In genomic region chr2:69644506-69644979, GRCh38 we compare ENCODE assay signal across 8 cellular contexts. TPM values are rescaled to one million over a fixed set of nuclear protein-coding genes. Genes with fewer than 3 reads are reported as not detected.
DNase-seq lines count a peak whose midpoint lies in the region; ATAC-seq and TF ChIP-seq lines count a peak whose summit lies in the region.

No MANE protein-coding gene starts in this region.

- H3K36me3 Mint-ChIP-seq in CD14-positive monocyte: peaks cover 11% of the 10 kb centered on the region in 2 donors
- H3K36me3 Mint-ChIP-seq in naive thymus-derived CD4-positive, alpha-beta T cell: peaks cover 6 to 28% (median 22%) of the 10 kb centered on the region in 5 donors

- POLR2A ChIA-PET in naive thymus-derived CD4-positive, alpha-beta T cell (lab: Charles Lee): interaction anchor here (0.6 to 16.9 kb wide), 38 partner anchors 8 to 613 kb away, joined by 3 to 334 read pairs (median 6); partner anchors contain the start of genes ANXA4, GMCL1, MXD1 and NFU1

- H3K27me3 Mint-ChIP-seq in CD14-positive monocyte (ENCODE audit: low read depth in 3 of 3): peaks cover 0 to 2% (median 0%) of the 10 kb centered on the region in 3 donors
- no peaks in the 10 kb centered on the region for H3K27me3 Mint-ChIP-seq in naive thymus-derived CD4-positive, alpha-beta T cell

- H3K4me2 ChIP-seq in Loucy (ENCODE audit: low read depth, low read length, poor library complexity, severe bottlenecking): peak overlapping the region; percentile 87

- peak overlapping the region; percentile 98 for H3K27ac ChIP-seq in duodenal mucosa (ENCODE audit: low read depth, low read length)
- peak overlapping the region; percentile 86 for H3K27ac ChIP-seq in naive thymus-derived CD4-positive, alpha-beta T cell (ENCODE audit: low read depth, low read length)

- H3K9ac ChIP-seq in Loucy (ENCODE audit: low read depth, low read length, poor library complexity, severe bottlenecking): peak overlapping the region; percentile 94
- H3K9ac ChIP-seq in duodenal mucosa (ENCODE audit: low read depth in 1 of 2, low read length in 2 of 2): peak overlapping the region; percentile 89 to 95

- H3K4me3 ChIP-seq in Loucy (ENCODE audit: low read length, poor library complexity, severe bottlenecking) (peak overlapping the region; percentile 81), duodenal mucosa (ENCODE audit: low read depth in 1 of 2, low read length in 2 of 2) (peak overlapping the region; percentile 84 to 98)
- peak overlapping the region; percentile 80 for H3K4me3 ChIP-seq in naive thymus-derived CD4-positive, alpha-beta T cell (ENCODE audit: low read length)

- H3K36me3 ChIP-seq in Loucy (ENCODE audit: insufficient read depth, low read length) (no peaks in the 10 kb centered on the region), duodenal mucosa (ENCODE audit: control insufficient read depth in 1 of 2, insufficient read depth in 2 of 2, low read length in 2 of 2) (no peaks in the 10 kb centered on the region)
- H3K36me3 ChIP-seq in naive thymus-derived CD4-positive, alpha-beta T cell (ENCODE audit: control insufficient read depth in 2 of 3, insufficient read depth in 3 of 3, low read length in 3 of 3): peaks cover 0 to 18% (median 0%) of the 10 kb centered on the region in 3 experiments

- peak overlapping the region; percentile 91 for H2AFZ ChIP-seq in Loucy (ENCODE audit: low read length)

- no peak for TF ChIP-seq CTCF in CD14-positive monocyte (IDR thresholded peaks at IDR 0.05)
- TF ChIP-seq CTCF in Loucy (conservative IDR thresholded peaks at IDR 0.05; ENCODE audit: low read length): no peak

- H3K9me2 ChIP-seq in Loucy (replicated peaks; ENCODE audit: low read depth, low read length): no peaks in the 10 kb centered on the region

- H3K27me3 ChIP-seq in Loucy (ENCODE audit: insufficient read depth, low read length, poor library complexity, severe bottlenecking): no peaks in the 10 kb centered on the region
- H3K27me3 ChIP-seq in duodenal mucosa (ENCODE audit: control insufficient read depth in 1 of 2, insufficient read depth in 2 of 2, low read length in 2 of 2): no peaks in the 10 kb centered on the region
- no peaks in the 10 kb centered on the region for H3K27me3 ChIP-seq in naive thymus-derived CD4-positive, alpha-beta T cell (ENCODE audit: control insufficient read depth in 2 of 2, insufficient read depth in 2 of 2, low read length in 2 of 2)

- no peak for ATAC-seq in naive thymus-derived CD4-positive, alpha-beta T cell
- no peak for ATAC-seq in GM18498 (IDR thresholded peaks at IDR 0.05; ENCODE audit: unreplicated experiment)
- ATAC-seq in HG02852 (IDR thresholded peaks at IDR 0.05; ENCODE audit: unreplicated experiment): no peak

- peaks cover 65% of the 10 kb centered on the region for H3K4me1 Mint-ChIP-seq in CD14-positive monocyte
- H3K4me1 Mint-ChIP-seq in naive thymus-derived CD4-positive, alpha-beta T cell: peaks cover 46 to 66% (median 56%) of the 10 kb centered on the region in 7 donors

- H3K4me3 Mint-ChIP-seq in CD14-positive monocyte: peak overlapping the region; percentile 94 to 95
- peak overlapping the region; percentile 89 to 98 (median 96) for H3K4me3 Mint-ChIP-seq in naive thymus-derived CD4-positive, alpha-beta T cell

- peaks cover 39% of the 10 kb centered on the region for H3K79me2 ChIP-seq in Loucy (ENCODE audit: insufficient read depth, low read length)

- H3K9me3 ChIP-seq in Loucy (ENCODE audit: insufficient read depth, low read depth, low read length) (no peaks in the 10 kb centered on the region), duodenal mucosa (ENCODE audit: control insufficient read depth in 1 of 2, low read length in 2 of 2) (no peaks in the 10 kb centered on the region)
- H3K9me3 ChIP-seq in naive thymus-derived CD4-positive, alpha-beta T cell (ENCODE audit: control insufficient read depth in 2 of 3, low read length in 3 of 3): no peaks in the 10 kb centered on the region

- intact Hi-C loops in CD14-positive monocyte (cut with micrococcal nuclease): loop anchor here (5.0 to 10.0 kb wide), 2 partner anchors 50 to 82 kb away; no protein-coding TSS in a partner anchor
- intact Hi-C loops in naive thymus-derived CD4-positive, alpha-beta T cell (cut with micrococcal nuclease): loop anchor here (1.0 to 10.0 kb wide), 15 partner anchors 16 to 1423 kb away; partner anchors contain the start of genes GMCL1 (in 2 of the 2), APLF (in 1 of the 2), FBXO48 (in 1 of the 2) and NAGK (in 1 of the 2)

- CTCF ChIA-PET in naive thymus-derived CD4-positive, alpha-beta T cell (lab: Charles Lee): interaction anchor here (0.7 to 4.8 kb wide), 18 partner anchors 15 to 80 kb away, joined by 3 to 58 read pairs (median 7); no protein-coding TSS in a partner anchor

- peaks cover 66% of the 10 kb centered on the region for H3K4me1 ChIP-seq in Loucy (ENCODE audit: insufficient read depth, low read length, poor library complexity, severe bottlenecking)
- peaks cover 42 to 49% of the 10 kb centered on the region in 2 donors for H3K4me1 ChIP-seq in duodenal mucosa (ENCODE audit: control insufficient read depth in 1 of 2, insufficient read depth in 2 of 2, low read length in 2 of 2)
- H3K4me1 ChIP-seq in naive thymus-derived CD4-positive, alpha-beta T cell (ENCODE audit: control insufficient read depth in 2 of 2, insufficient read depth in 2 of 2, low read length in 2 of 2): peaks cover 41 to 49% of the 10 kb centered on the region in 2 donors

- H3K27ac Mint-ChIP-seq in CD14-positive monocyte: peak overlapping the region; percentile 93 to 99 (median 98)
- peak overlapping the region; percentile 91 to 99 (median 95) for H3K27ac Mint-ChIP-seq in naive thymus-derived CD4-positive, alpha-beta T cell

- no peaks in the 10 kb centered on the region for H3K9me3 Mint-ChIP-seq in CD14-positive monocyte
- peaks cover 0 to 2% (median 0%) of the 10 kb centered on the region in 11 donors for H3K9me3 Mint-ChIP-seq in naive thymus-derived CD4-positive, alpha-beta T cell

- peaks cover 31% of the 10 kb centered on the region for H4K20me1 ChIP-seq in Loucy (ENCODE audit: insufficient read depth, low read length, poor library complexity, severe bottlenecking)

- H3F3A ChIP-seq in Loucy (ENCODE audit: low read depth): peaks cover 35% of the 10 kb centered on the region

- DNase-seq in CD14-positive monocyte (ENCODE audit: low spot score): no peak
- no peak for DNase-seq in naive thymus-derived CD4-positive, alpha-beta T cell
- DNase-seq in stimulated activated CD4-positive, alpha-beta T cell treated with anti-CD3 and anti-CD28 coated beads, Interleukin-1b, Interleukin-23, amount 100 ng/mL, for 48 hours: no peak
- DNase-seq in Kasumi-1 (lab: John Stamatoyannopoulos, UW): no peak

RNA-seq across cellular contexts. Expression of gene AAK1, which starts 1.0 kb away (rescaled TPM):
- polyA plus RNA-seq in CD14-positive monocyte: 10 to 100 TPM in 1 of 2 donors, 1 to 10 TPM in 1; 9.8 to 10.8 TPM
- 100 to 1,000 TPM; 114 to 253 (median 218) TPM for total RNA-seq in naive thymus-derived CD4-positive, alpha-beta T cell
- 10 to 100 TPM; 71.5 to 84.6 TPM for polyA plus RNA-seq in naive thymus-derived CD4-positive, alpha-beta T cell

Comparison
In these comparisons a context has a peak if more than half of its experiments do, and no peak if none do; other contexts are left out.
1. RNA of gene AAK1, which starts 1.0 kb away (polyA plus RNA-seq): 71.5 to 84.6 TPM in naive thymus-derived CD4-positive, alpha-beta T cell; 9.8 to 10.8 TPM in CD14-positive monocyte; every median in the first group is over 4 times any median in the second.
2. Peak in every context shown above with its lines, with median percentiles within 50 percentile points of each other: H3K4me3 ChIP-seq.